8 cellular contexts compared by ENCODE assay signal in genomic region chr10:69914373-69915268, GRCh38.
A peak's percentile ranks its signal among the peaks of the same experiment; 100 is the strongest.
DNase-seq lines count a peak whose midpoint lies in the region; ATAC-seq and TF ChIP-seq lines count a peak whose summit lies in the region.

No MANE protein-coding gene starts in this region.

- no peaks in the 10 kb centered on the region for H3K9me3 ChIP-seq in CD4-positive, CD25-positive, alpha-beta regulatory T cell (ENCODE audit: control insufficient read depth in 2 of 2, low read length in 2 of 2)
- H3K9me3 ChIP-seq in esophagus muscularis mucosa: no peaks in the 10 kb centered on the region
- H3K9me3 ChIP-seq in naive thymus-derived CD4-positive, alpha-beta T cell (ENCODE audit: control insufficient read depth in 2 of 3, low read length in 3 of 3): no peaks in the 10 kb centered on the region

- peaks cover 0 to 1% (median 0%) of the 10 kb centered on the region in 7 donors for H3K9me3 Mint-ChIP-seq in CD4-positive, CD25-positive, alpha-beta regulatory T cell
- H3K9me3 Mint-ChIP-seq in naive thymus-derived CD4-positive, alpha-beta T cell: no peaks in the 10 kb centered on the region

- intact Hi-C loops in esophagus muscularis mucosa (cut with DNase I): loop anchor here (2.0 to 5.0 kb wide), 2 partner anchors 126 to 272 kb away; no protein-coding TSS in a partner anchor
- intact Hi-C loops in naive thymus-derived CD4-positive, alpha-beta T cell (cut with micrococcal nuclease): loop anchor here in 1 of 2 donors (1.0 to 2.0 kb wide), 2 partner anchors 128 to 270 kb away; no protein-coding TSS in a partner anchor

- TF ChIP-seq CTCF in esophagus muscularis mucosa (IDR thresholded peaks at IDR 0.05): peak in 2 of 3 experiments; percentile 90 to 96

- POLR2A ChIA-PET in HEK293T (lab: Yijun Ruan, JAX): no interaction called here
- POLR2A ChIA-PET in naive thymus-derived CD4-positive, alpha-beta T cell (lab: Charles Lee): no interaction called here

- peak overlapping the region in 1 of 3 donors; percentile 60 for H3K27ac Mint-ChIP-seq in CD4-positive, CD25-positive, alpha-beta regulatory T cell
- H3K27ac Mint-ChIP-seq in naive thymus-derived CD4-positive, alpha-beta T cell: no peak overlapping the region

- H3K4me3 Mint-ChIP-seq in CD4-positive, CD25-positive, alpha-beta regulatory T cell: no peak overlapping the region
- no peak overlapping the region for H3K4me3 Mint-ChIP-seq in naive thymus-derived CD4-positive, alpha-beta T cell

- no peaks in the 10 kb centered on the region for H3K36me3 Mint-ChIP-seq in CD4-positive, CD25-positive, alpha-beta regulatory T cell
- H3K36me3 Mint-ChIP-seq in naive thymus-derived CD4-positive, alpha-beta T cell: no peaks in the 10 kb centered on the region

- no peaks in the 10 kb centered on the region for H3K27me3 ChIP-seq in CD4-positive, CD25-positive, alpha-beta regulatory T cell (ENCODE audit: control insufficient read depth, insufficient read depth, low read length)
- no peaks in the 10 kb centered on the region for H3K27me3 ChIP-seq in esophagus muscularis mucosa
- no peaks in the 10 kb centered on the region for H3K27me3 ChIP-seq in naive thymus-derived CD4-positive, alpha-beta T cell (ENCODE audit: control insufficient read depth in 2 of 2, insufficient read depth in 2 of 2, low read length in 2 of 2)

- H3K4me1 Mint-ChIP-seq in CD4-positive, CD25-positive, alpha-beta regulatory T cell: no peaks in the 10 kb centered on the region
- peaks cover 0 to 5% (median 0%) of the 10 kb centered on the region in 7 donors for H3K4me1 Mint-ChIP-seq in naive thymus-derived CD4-positive, alpha-beta T cell

- peak; percentile 38 to 44 for ATAC-seq in CD4-positive, CD25-positive, alpha-beta regulatory T cell (ENCODE audit: low read depth in 2 of 2)
- ATAC-seq in naive thymus-derived CD4-positive, alpha-beta T cell: peak; percentile 73
- no peak for ATAC-seq in GM19452 (IDR thresholded peaks at IDR 0.05; ENCODE audit: unreplicated experiment)

- no peaks in the 10 kb centered on the region for H3K36me3 ChIP-seq in CD4-positive, CD25-positive, alpha-beta regulatory T cell (ENCODE audit: control insufficient read depth, insufficient read depth, low read length)
- H3K36me3 ChIP-seq in esophagus muscularis mucosa: no peaks in the 10 kb centered on the region
- H3K36me3 ChIP-seq in naive thymus-derived CD4-positive, alpha-beta T cell (ENCODE audit: control insufficient read depth in 2 of 3, insufficient read depth in 3 of 3, low read length in 3 of 3): no peaks in the 10 kb centered on the region

- no peak overlapping the region for H3K27ac ChIP-seq in CD4-positive, CD25-positive, alpha-beta regulatory T cell (ENCODE audit: insufficient read depth, low read length, poor library complexity, severe bottlenecking)
- H3K27ac ChIP-seq in esophagus muscularis mucosa (replicated peaks in 1 of 4): no peak overlapping the region
- no peak overlapping the region for H3K27ac ChIP-seq in naive thymus-derived CD4-positive, alpha-beta T cell (ENCODE audit: low read depth, low read length)

- no peak for TF ChIP-seq EP300 in esophagus muscularis mucosa (IDR thresholded peaks at IDR 0.05)

- TF ChIP-seq POLR2A in esophagus muscularis mucosa (IDR thresholded peaks at IDR 0.05; ENCODE audit: low read depth): no peak

- no peaks in the 10 kb centered on the region for H3K4me1 ChIP-seq in CD4-positive, CD25-positive, alpha-beta regulatory T cell (ENCODE audit: control insufficient read depth, insufficient read depth, low read length, poor library complexity, severe bottlenecking)
- peaks cover 12 to 45% (median 38%) of the 10 kb centered on the region in 4 donors for H3K4me1 ChIP-seq in esophagus muscularis mucosa
- no peaks in the 10 kb centered on the region for H3K4me1 ChIP-seq in naive thymus-derived CD4-positive, alpha-beta T cell (ENCODE audit: control insufficient read depth in 2 of 2, insufficient read depth in 2 of 2, low read length in 2 of 2)

- WGBS in esophagus muscularis mucosa: 49% methylated on average over 6 of the region's 13 CpGs

- DNase-seq in CD4-positive, CD25-positive, alpha-beta regulatory T cell: peak; percentile 10 to 49 (median 21)
- DNase-seq in HEK293T (ENCODE audit: extremely low spot score) (peak; percentile 85), NCI-H82 (lab: John Stamatoyannopoulos, UW) (peak; percentile 75), activated T-cell treated with anti-CD3 and anti-CD28 coated beads for 1 hour (ENCODE audit: low read depth) (peak; percentile 37), esophagus muscularis mucosa (ENCODE audit: extremely low spot score) (no peak)
- peak in 8 of 9 donors; percentile 22 to 39 (median 27) for DNase-seq in naive thymus-derived CD4-positive, alpha-beta T cell
- peak; percentile 27 for DNase-seq in stimulated activated CD8-positive, alpha-beta memory T cell treated with anti-CD3 and anti-CD28 coated beads, Interleukin-7, amount 100 ng/mL, for 24 hours (ENCODE audit: low read depth)

- CTCF ChIA-PET in HEK293T (lab: Yijun Ruan, JAX): interaction anchor here (0.6 to 2.2 kb wide), 22 partner anchors 10 to 303 kb away, joined by 3 to 30 read pairs (median 4); partner anchors contain the start of gene TYSND1
- CTCF ChIA-PET in naive thymus-derived CD4-positive, alpha-beta T cell (lab: Charles Lee): interaction anchor here (0.7 kb wide), 1 partner anchor 400 kb away, joined by 4 read pairs; no protein-coding TSS in a partner anchor

- H3K27me3 Mint-ChIP-seq in CD4-positive, CD25-positive, alpha-beta regulatory T cell: peaks cover 5% of the 10 kb centered on the region
- peaks cover 0 to 13% (median 7%) of the 10 kb centered on the region in 5 donors for H3K27me3 Mint-ChIP-seq in naive thymus-derived CD4-positive, alpha-beta T cell

- no peak overlapping the region for H3K4me3 ChIP-seq in CD4-positive, CD25-positive, alpha-beta regulatory T cell (ENCODE audit: low read depth, low read length)
- H3K4me3 ChIP-seq in esophagus muscularis mucosa: no peak overlapping the region
- H3K4me3 ChIP-seq in naive thymus-derived CD4-positive, alpha-beta T cell (ENCODE audit: low read length): no peak overlapping the region

TF ChIP-seq in HEK293T, 16 proteins besides CTCF, POLR2A, EP300 and RAD21:
- TF ChIP-seq L3MBTL2 (conservative IDR thresholded peaks at IDR 0.05): no peak
